Comparison of ENCODE assay signal across 23 cellular contexts in genomic region chr2:29225814-29226213, GRCh38.
DNase-seq lines count a peak whose midpoint lies in the region; ATAC-seq and TF ChIP-seq lines count a peak whose summit lies in the region.
"Had no signal": no experiment of that assay in that cellular context is flagged by ENCODE, and none has a peak within 500 bp of the region (broad histone marks: within the 10 kb centered on the region; RNA-seq: fewer than 3 reads in every experiment).

No MANE protein-coding gene starts in this region.

- H3K79me2 ChIP-seq in MM.1S (ENCODE audit: low read length): no peaks in the 10 kb centered on the region

- no peak overlapping the region for H3K4me3 ChIP-seq in MM.1S (ENCODE audit: low read length)
- H3K4me3 ChIP-seq: BLaER1 treated with 17β-estradiol and CSF1 and Interleukin-3, amounts not matched to agents 10 nM and 100 nM; GM12878 had no signal

- H3K9me2 ChIP-seq in MM.1S (replicated peaks; ENCODE audit: insufficient read depth, low read length): no peaks in the 10 kb centered on the region

- no peaks in the 10 kb centered on the region for H3K36me3 Mint-ChIP-seq in progenitor cell of endocrine pancreas (ENCODE audit: insufficient read depth)
- H3K36me3 Mint-ChIP-seq: CD4-positive, alpha-beta memory T cell; IgD-negative memory B cell had no signal

- H3K27me3 ChIP-seq in MM.1S (replicated peaks; ENCODE audit: insufficient read depth, low read length): no peaks in the 10 kb centered on the region; the same call in 1 of the 2 replicates
- H3K27me3 ChIP-seq: BLaER1 treated with 17β-estradiol and CSF1 and Interleukin-3, amounts not matched to agents 10 nM and 100 nM had no signal

- no peak overlapping the region for H2AFZ ChIP-seq in MM.1S (ENCODE audit: low read length)

- H3K4me3 Mint-ChIP-seq in progenitor cell of endocrine pancreas (ENCODE audit: low read depth): no peak overlapping the region
- H3K4me3 Mint-ChIP-seq in stimulated activated naive CD8-positive, alpha-beta T cell treated with anti-CD3 and anti-CD28 coated beads, Interleukin-15, amount 100 ng/mL, for 72 hours: no peak overlapping the region
- H3K4me3 Mint-ChIP-seq: IgD-negative memory B cell had no signal

- TF ChIP-seq CTCF in VCaP (conservative IDR thresholded peaks at IDR 0.05) (peak; percentile 22), progenitor cell of endocrine pancreas (IDR thresholded peaks at IDR 0.05; ENCODE audit: unreplicated experiment) (peak; percentile 8), MM.1S (IDR thresholded peaks at IDR 0.05; ENCODE audit: low read length) (no peak)

- H3F3A ChIP-seq in MM.1S (ENCODE audit: insufficient read depth, low read length): no peaks in the 10 kb centered on the region

- no peaks in the 10 kb centered on the region for H3K4me1 ChIP-seq in MM.1S (ENCODE audit: low read length)
- H3K4me1 ChIP-seq: Caco-2 had no signal

- H3K36me3 ChIP-seq in MM.1S (replicated peaks; ENCODE audit: insufficient read depth, low read length): no peaks in the 10 kb centered on the region
- H3K36me3 ChIP-seq: BLaER1 treated with 17β-estradiol and CSF1 and Interleukin-3, amounts not matched to agents 10 nM and 100 nM had no signal

- no peak overlapping the region for H3K27ac ChIP-seq in VCaP
- no peak overlapping the region for H3K27ac ChIP-seq in MM.1S (ENCODE audit: low read length)

- ATAC-seq in HG03135 (IDR thresholded peaks at IDR 0.05; ENCODE audit: unreplicated experiment): no peak
- ATAC-seq in stimulated activated naive CD8-positive, alpha-beta T cell treated with anti-CD3 and anti-CD28 coated beads, Interleukin-15, amount 100 ng/mL, for 72 hours: no peak
- ATAC-seq: GM12878, HCT116 had no signal

- no peaks in the 10 kb centered on the region for H3K4me1 Mint-ChIP-seq in progenitor cell of endocrine pancreas (ENCODE audit: low read depth)
- no peaks in the 10 kb centered on the region for H3K4me1 Mint-ChIP-seq in stimulated activated naive CD8-positive, alpha-beta T cell treated with anti-CD3 and anti-CD28 coated beads, Interleukin-15, amount 100 ng/mL, for 72 hours
- H3K4me1 Mint-ChIP-seq: CD4-positive, alpha-beta memory T cell; IgD-negative memory B cell had no signal

- H3K9me3 Mint-ChIP-seq in progenitor cell of endocrine pancreas (ENCODE audit: low read depth): no peaks in the 10 kb centered on the region
- H3K9me3 Mint-ChIP-seq in stimulated activated naive CD8-positive, alpha-beta T cell treated with anti-CD3 and anti-CD28 coated beads, Interleukin-15, amount 100 ng/mL, for 72 hours: no peaks in the 10 kb centered on the region
- H3K9me3 Mint-ChIP-seq: CD4-positive, alpha-beta memory T cell; IgD-negative memory B cell had no signal

- no peaks in the 10 kb centered on the region for H3K9me3 ChIP-seq in MM.1S (replicated peaks; ENCODE audit: insufficient read depth, low read length)
- H3K9me3 ChIP-seq: Caco-2 had no signal

- DNase-seq in activated effector memory CD4-positive, alpha-beta T cell treated with anti-CD3 and anti-CD28 coated beads, Interleukin-2, amount 50 U/mL, for 16 hours: peak; percentile 27
- no peak for DNase-seq in activated effector memory CD4-positive, alpha-beta T cell treated with Interleukin-2 at 50 U/mL for 16 hours
- peak; percentile 44 for DNase-seq in iPS-NIHi11 (ENCODE audit: low spot score)
- DNase-seq in progenitor cell of endocrine pancreas (ENCODE audit: low spot score, unreplicated experiment): no peak
- DNase-seq in MM.1S: no peak
- DNase-seq in stimulated activated naive CD8-positive, alpha-beta T cell treated with anti-CD3 and anti-CD28 coated beads, Interleukin-15, amount 100 ng/mL, for 72 hours: no peak
- DNase-seq: 8988T; CD4-positive, alpha-beta memory T cell; DND-41; MV-4-11; NCI-H1105 treated with DMSO at 0.1 percent for 48 hours; NCI-H2081 treated with DMSO at 0.1 percent for 48 hours; NCI-H446 treated with DMSO at 0.1 percent for 48 hours; NCI-H526 treated with DMSO at 0.1 percent for 48 hours; OCI-M1; Right ventricle myocardium superior had no signal

- H3K27ac Mint-ChIP-seq in progenitor cell of endocrine pancreas: no peak overlapping the region
- H3K27ac Mint-ChIP-seq in stimulated activated naive CD8-positive, alpha-beta T cell treated with anti-CD3 and anti-CD28 coated beads, Interleukin-15, amount 100 ng/mL, for 72 hours: no peak overlapping the region
- H3K27ac Mint-ChIP-seq: CD4-positive, alpha-beta memory T cell; IgD-negative memory B cell had no signal

- no peak overlapping the region for H3K9ac ChIP-seq in MM.1S (ENCODE audit: low read length)

- peaks cover 10% of the 10 kb centered on the region for H3K27me3 Mint-ChIP-seq in progenitor cell of endocrine pancreas
- peaks cover 50% of the 10 kb centered on the region for H3K27me3 Mint-ChIP-seq in stimulated activated naive CD8-positive, alpha-beta T cell treated with anti-CD3 and anti-CD28 coated beads, Interleukin-15, amount 100 ng/mL, for 72 hours

- H3K4me2 ChIP-seq in MM.1S (ENCODE audit: low read depth, low read length): no peak overlapping the region

- H4K20me1 ChIP-seq in MM.1S (ENCODE audit: insufficient read depth, low read length): no peaks in the 10 kb centered on the region
- H4K20me1 ChIP-seq: BLaER1 treated with 17β-estradiol and CSF1 and Interleukin-3, amounts not matched to agents 10 nM and 100 nM had no signal

Comparison
In these comparisons a context has a peak if more than half of its experiments do, and no peak if none do; other contexts are left out.
1. DNase-seq: peak in activated effector memory CD4-positive, alpha-beta T cell treated with anti-CD3 and anti-CD28 coated beads, Interleukin-2, amount 50 U/mL, for 16 hours (single experiment) and iPS-NIHi11 (single experiment); none in activated effector memory CD4-positive, alpha-beta T cell treated with Interleukin-2 at 50 U/mL for 16 hours (single experiment), progenitor cell of endocrine pancreas (single experiment), MM.1S (single experiment) and stimulated activated naive CD8-positive, alpha-beta T cell treated with anti-CD3 and anti-CD28 coated beads, Interleukin-15, amount 100 ng/mL, for 72 hours (0 of 2).